1 cellular context compared by ENCODE assay signal in genomic region chr11:68200639-68201038, GRCh38.
TF ChIP-seq lines count a peak whose summit lies in the region.

No MANE protein-coding gene starts in this region.

TF ChIP-seq in IMR-90, 13 proteins besides CTCF, POLR2A, EP300 and RAD21:
- TF ChIP-seq ELK1 (IDR thresholded peaks at IDR 0.05; ENCODE audit: borderline replicate concordance, low read depth, low read length) (no peak), CEBPB (IDR thresholded peaks at IDR 0.05; ENCODE audit: low read depth, low read length) (peak; percentile 96)
